31 cellular contexts compared by ENCODE assay signal in genomic region chr2:36006444-36006843, GRCh38.
"Had no signal": no experiment of that assay in that cellular context is flagged by ENCODE, and none has a peak within 500 bp of the region (broad histone marks: within the 10 kb centered on the region; RNA-seq: fewer than 3 reads in every experiment).

No MANE protein-coding gene starts in this region.

- H3K9me3 ChIP-seq: adrenal gland, body of pancreas, breast epithelium had no signal

- H3K27ac ChIP-seq: adrenal gland, body of pancreas, brain microvascular endothelial cell, breast epithelium, VCaP had no signal

- H3K4me1 Mint-ChIP-seq: activated B cell treated with CpG ODN at 0.5 μM for 24 hours; activated T-helper 17 cell treated with anti-CD3 and anti-CD28 coated beads, Interleukin-2, amount 50 U/mL, for 72 hours; T-helper 17 cell had no signal

- H3K9me3 Mint-ChIP-seq: activated B cell treated with CpG ODN at 0.5 μM for 24 hours; activated CD4-positive, alpha-beta memory T cell treated with anti-CD3 and anti-CD28 coated beads for 36 hours; activated CD8-positive, alpha-beta T cell treated with anti-CD3 and anti-CD28 coated beads for 36 hours; activated naive CD4-positive, alpha-beta T cell treated with anti-CD3 and anti-CD28 coated beads for 36 hours; activated naive CD4-positive, alpha-beta T cell treated with anti-CD3 and anti-CD28 coated beads, Interleukin-2, amount 50 U/mL, for 72 hours; activated naive CD8-positive, alpha-beta T cell treated with anti-CD3 and anti-CD28 coated beads for 36 hours; activated T-cell treated with anti-CD3 and anti-CD28 coated beads, Interleukin-2, amount 50 U/mL, for 4 hours; activated T-cell treated with anti-CD3 and anti-CD28 coated beads, Interleukin-2, amount 50 U/mL, for 72 hours; activated T-helper 1 cell treated with anti-CD3 and anti-CD28 coated beads, Interleukin-12 subunit alpha, Interleukin-12 subunit beta, Interleukin-2, Interleukin-4 antibody, amounts not matched to agents 30 ng/mL and 10 ng/mL and 1 ng/mL, durations not matched to agents 14 hours and 24 hours and 36 hours; activated T-helper 17 cell treated with anti-CD3 and anti-CD28 coated beads, Interleukin-2, amount 50 U/mL, for 72 hours had no signal

- H3K27me3 ChIP-seq: adrenal gland, body of pancreas, brain microvascular endothelial cell, breast epithelium had no signal

- H3K4me3 Mint-ChIP-seq: activated B cell treated with CpG ODN at 0.5 μM for 24 hours; activated CD4-positive, alpha-beta memory T cell treated with anti-CD3 and anti-CD28 coated beads for 36 hours; activated CD4-positive, alpha-beta T cell treated with anti-CD3 and anti-CD28 coated beads for 36 hours; activated CD8-positive, alpha-beta T cell treated with anti-CD3 and anti-CD28 coated beads for 36 hours; activated naive CD4-positive, alpha-beta T cell treated with anti-CD3 and anti-CD28 coated beads for 36 hours; activated naive CD8-positive, alpha-beta T cell treated with anti-CD3 and anti-CD28 coated beads for 36 hours; activated T-cell treated with anti-CD3 and anti-CD28 coated beads, Interleukin-2, amount 50 U/mL, for 4 hours; activated T-cell treated with anti-CD3 and anti-CD28 coated beads, Interleukin-2, amount 50 U/mL, for 72 hours; activated T-helper 1 cell treated with anti-CD3 and anti-CD28 coated beads, Interleukin-12 subunit alpha, Interleukin-12 subunit beta, Interleukin-2, Interleukin-4 antibody, amounts not matched to agents 30 ng/mL and 10 ng/mL and 1 ng/mL, durations not matched to agents 14 hours and 24 hours and 36 hours; activated T-helper 17 cell treated with anti-CD3 and anti-CD28 coated beads, Interleukin-2, amount 50 U/mL, for 72 hours; T-helper 17 cell had no signal

- H3K4me3 ChIP-seq: adrenal gland, body of pancreas, breast epithelium had no signal

- H3K27me3 Mint-ChIP-seq: activated B cell treated with CpG ODN at 0.5 μM for 24 hours; activated CD4-positive, alpha-beta memory T cell treated with anti-CD3 and anti-CD28 coated beads for 36 hours; activated CD8-positive, alpha-beta T cell treated with anti-CD3 and anti-CD28 coated beads for 36 hours; activated naive CD8-positive, alpha-beta T cell treated with anti-CD3 and anti-CD28 coated beads for 36 hours; activated T-helper 17 cell treated with anti-CD3 and anti-CD28 coated beads, Interleukin-2, amount 50 U/mL, for 72 hours; T-helper 17 cell had no signal

- H3K27ac Mint-ChIP-seq: activated B cell treated with CpG ODN at 0.5 μM for 24 hours; activated CD4-positive, alpha-beta memory T cell treated with anti-CD3 and anti-CD28 coated beads for 36 hours; activated CD4-positive, alpha-beta T cell treated with anti-CD3 and anti-CD28 coated beads for 36 hours; activated CD8-positive, alpha-beta T cell treated with anti-CD3 and anti-CD28 coated beads for 36 hours; activated naive CD4-positive, alpha-beta T cell treated with anti-CD3 and anti-CD28 coated beads for 36 hours; activated naive CD4-positive, alpha-beta T cell treated with anti-CD3 and anti-CD28 coated beads, Interleukin-2, amount 50 U/mL, for 72 hours; activated naive CD8-positive, alpha-beta T cell treated with anti-CD3 and anti-CD28 coated beads for 36 hours; activated T-cell treated with anti-CD3 and anti-CD28 coated beads, Interleukin-2, amount 50 U/mL, for 72 hours; activated T-helper 1 cell treated with anti-CD3 and anti-CD28 coated beads, Interleukin-12 subunit alpha, Interleukin-12 subunit beta, Interleukin-2, Interleukin-4 antibody, amounts not matched to agents 30 ng/mL and 10 ng/mL and 1 ng/mL, durations not matched to agents 14 hours and 24 hours and 36 hours; activated T-helper 17 cell treated with anti-CD3 and anti-CD28 coated beads, Interleukin-2, amount 50 U/mL, for 72 hours; T-helper 17 cell had no signal

- H3K36me3 ChIP-seq: adrenal gland, brain microvascular endothelial cell, breast epithelium had no signal

- H3K4me1 ChIP-seq: adrenal gland, body of pancreas, breast epithelium had no signal

- DNase-seq: activated B cell treated with CpG ODN at 0.5 μM for 24 hours; activated CD4-positive, alpha-beta memory T cell treated with anti-CD3 and anti-CD28 coated beads for 36 hours; activated CD4-positive, alpha-beta T cell treated with anti-CD3 and anti-CD28 coated beads for 36 hours; activated CD4-positive, alpha-beta T cell treated with anti-CD3 and anti-CD28 coated beads for 48 hours; activated CD4-positive, alpha-beta T cell treated with anti-CD3 and anti-CD28 coated beads, Interleukin-2, amount 50 U/mL, for 1 hour; activated CD4-positive, alpha-beta T cell treated with anti-CD3 and anti-CD28 coated beads, Interleukin-2, amount 50 U/mL, for 4 hours; activated CD4-positive, CD25-positive, alpha-beta regulatory T cell treated with anti-CD3 and anti-CD28 coated beads, Interleukin-2, amount 50 U/mL, for 72 hours; activated CD8-positive, alpha-beta memory T cell treated with anti-CD3 and anti-CD28 coated beads, Interleukin-2, amount 50 U/mL, for 4 hours; activated CD8-positive, alpha-beta T cell treated with anti-CD3 and anti-CD28 coated beads for 36 hours; activated effector memory CD4-positive, alpha-beta T cell treated with anti-CD3 and anti-CD28 coated beads, Interleukin-2, amount 50 U/mL, for 16 hours; activated gamma-delta T cell treated with Interleukin-2 at 50 U/mL for 16 hours; activated naive CD4-positive, alpha-beta T cell; activated naive CD4-positive, alpha-beta T cell treated with anti-CD3 and anti-CD28 coated beads for 36 hours; activated naive CD4-positive, alpha-beta T cell treated with anti-CD3 and anti-CD28 coated beads, Interleukin-2, amount 50 U/mL, for 16 hours; activated naive CD8-positive, alpha-beta T cell treated with anti-CD3 and anti-CD28 coated beads for 36 hours; activated T-cell treated with anti-CD3 and anti-CD28 coated beads for 4 hours; activated T-cell treated with anti-CD3 and anti-CD28 coated beads, Interleukin-2, amount 50 U/mL, for 1 hour; activated T-cell treated with anti-CD3 and anti-CD28 coated beads, Interleukin-2, amount 50 U/mL, for 4 hours; activated T-cell treated with anti-CD3 and anti-CD28 coated beads, Interleukin-2, amount 50 U/mL, for 72 hours; adrenal gland; amniotic stem cell; aorta; body of pancreas; brain microvascular endothelial cell; central memory CD4-positive, alpha-beta T cell; T-helper 17 cell had no signal

- H3K36me3 Mint-ChIP-seq: activated CD4-positive, alpha-beta memory T cell treated with anti-CD3 and anti-CD28 coated beads for 36 hours; activated naive CD4-positive, alpha-beta T cell treated with anti-CD3 and anti-CD28 coated beads, Interleukin-2, amount 50 U/mL, for 72 hours; activated naive CD8-positive, alpha-beta T cell treated with anti-CD3 and anti-CD28 coated beads for 36 hours had no signal

- ATAC-seq: activated CD4-positive, alpha-beta T cell treated with anti-CD3 and anti-CD28 coated beads for 36 hours; activated CD8-positive, alpha-beta T cell treated with anti-CD3 and anti-CD28 coated beads for 36 hours; activated naive CD4-positive, alpha-beta T cell treated with anti-CD3 and anti-CD28 coated beads, Interleukin-2, amount 50 U/mL, for 72 hours; activated T-cell treated with anti-CD3 and anti-CD28 coated beads, Interleukin-2, amount 50 U/mL, for 4 hours; activated T-cell treated with anti-CD3 and anti-CD28 coated beads, Interleukin-2, amount 50 U/mL, for 72 hours; activated T-helper 17 cell treated with anti-CD3 and anti-CD28 coated beads, Interleukin-2, amount 50 U/mL, for 72 hours; body of pancreas; T-helper 17 cell had no signal
